Comparison of ENCODE assay signal across 9 cellular contexts in the genomic region with DNA sequence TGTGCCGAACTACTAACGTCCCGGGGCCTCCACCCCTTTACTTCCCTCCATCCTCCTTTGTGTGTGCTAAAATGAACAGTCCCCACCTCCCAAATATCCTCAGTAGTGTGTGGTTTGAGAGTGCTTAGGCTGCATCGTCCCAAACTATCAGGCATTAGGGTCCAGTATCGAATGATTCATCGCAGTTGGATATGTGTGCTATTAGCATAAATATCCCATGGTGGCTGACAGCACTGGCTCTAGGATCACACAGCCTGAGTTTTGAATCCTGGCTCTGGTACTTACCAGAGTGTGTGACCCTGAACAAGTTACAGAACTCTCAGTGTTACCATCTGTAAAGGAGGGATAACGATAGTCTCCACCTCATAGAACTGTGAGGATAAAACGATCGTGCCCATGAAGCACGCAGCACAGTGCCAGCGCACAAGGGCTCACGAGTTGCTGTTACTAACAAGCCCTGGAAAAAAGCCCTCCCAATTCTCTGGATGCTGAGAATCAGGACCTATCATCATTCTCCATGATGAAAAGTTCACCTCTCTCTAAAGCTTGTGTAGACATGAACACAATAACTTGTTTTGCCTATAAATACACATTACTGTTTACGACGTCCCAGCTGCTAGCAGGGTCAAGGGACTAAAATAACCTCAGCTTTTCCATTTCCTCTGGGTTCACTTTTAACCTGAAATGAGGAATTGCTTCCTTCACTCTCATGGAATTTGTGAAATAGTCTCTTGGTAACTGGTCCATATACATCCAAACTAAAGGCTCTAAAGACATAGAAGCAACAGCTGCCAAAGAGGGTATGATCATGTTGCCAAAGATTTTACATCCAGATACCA. TPM values are rescaled to one million over a fixed set of nuclear protein-coding genes. Genes with fewer than 3 reads are reported as not detected.
DNase-seq lines count a peak whose midpoint lies in the region; ATAC-seq and TF ChIP-seq lines count a peak whose summit lies in the region.
"Had no signal": no experiment of that assay in that cellular context is flagged by ENCODE, and none has a peak within 500 bp of the region (broad histone marks: within the 10 kb centered on the region; RNA-seq: fewer than 3 reads in every experiment).

No MANE protein-coding gene starts in this region.

- H3K9me1 ChIP-seq in IMR-90 (ENCODE audit: insufficient read depth, low read length): peaks cover 52% of the 10 kb centered on the region

- TF ChIP-seq POLR2A in IMR-90 (IDR thresholded peaks at IDR 0.05; ENCODE audit: low read depth, low read length): no peak

- H3K18ac ChIP-seq in IMR-90 (ENCODE audit: low read depth, low read length): peak overlapping the region; percentile 35
- peak overlapping the region; percentile 16 to 37 for H3K18ac ChIP-seq in mesenchymal stem cell (ENCODE audit: low read depth in 1 of 2, low read length in 2 of 2)

- peak overlapping the region; percentile 48; the same call in 1 of the 2 replicates for H3K56ac ChIP-seq in IMR-90 (ENCODE audit: extremely low read depth, insufficient read depth, low read length)

- no peak for TF ChIP-seq CTCF in IMR-90 (conservative IDR thresholded peaks at IDR 0.05; ENCODE audit: low read depth, low read length)
- no peak for TF ChIP-seq CTCF in GM10266 (IDR thresholded peaks at IDR 0.05; ENCODE audit: control insufficient read depth, insufficient read depth, low read depth, missing control alignments)

- peak overlapping the region; percentile 96 for H3K23ac ChIP-seq in IMR-90 (ENCODE audit: low read depth, low read length)
- H3K23ac ChIP-seq in mesenchymal stem cell (ENCODE audit: low read length in 2 of 2): no peak overlapping the region

- H3K79me1 ChIP-seq in IMR-90 (ENCODE audit: low read depth in 1 of 2, low read length in 2 of 2) (peaks cover 22 to 87% of the 10 kb centered on the region in 2 experiments), mesenchymal stem cell (replicated peaks; ENCODE audit: low read length, poor library complexity, severe bottlenecking) (no peaks in the 10 kb centered on the region)

- H3K9ac ChIP-seq in IMR-90 (ENCODE audit: low read depth, low read length) (peak overlapping the region; percentile 8), mesenchymal stem cell (ENCODE audit: low read length) (peak overlapping the region; percentile 82)

- peaks cover 48% of the 10 kb centered on the region for H4K20me1 ChIP-seq in IMR-90 (ENCODE audit: insufficient read depth, low read length)

- POLR2A ChIA-PET in IMR-90 (lab: Charles Lee; ENCODE audit: unreplicated experiment): no interaction called here

- H3K27me3 ChIP-seq in IMR-90 (ENCODE audit: control insufficient read depth, insufficient read depth, low read length): no peaks in the 10 kb centered on the region
- no peaks in the 10 kb centered on the region for H3K27me3 ChIP-seq in mesenchymal stem cell (ENCODE audit: control insufficient read depth in 1 of 2, insufficient read depth in 1 of 2, low read length in 2 of 2)

- H4K8ac ChIP-seq in IMR-90 (ENCODE audit: low read depth in 2 of 2, low read length in 2 of 2) (peak overlapping the region in 1 of 2 experiments; percentile 71; a peak in 3 of 4 replicates), mesenchymal stem cell (ENCODE audit: low read length) (no peak overlapping the region)

- dilution Hi-C loops in IMR-90 (cut with HindIII; ENCODE audit: low sequenced_read_pairs, unreplicated experiment): no loop called here

- H4K91ac ChIP-seq in IMR-90 (ENCODE audit: insufficient read depth, low read depth, low read length) (peak overlapping the region; percentile 50), mesenchymal stem cell (ENCODE audit: low read length) (no peak overlapping the region)

- no peak overlapping the region for H3K4me3 ChIP-seq in IMR-90 (ENCODE audit: insufficient read depth, low read depth, low read length)
- peak overlapping the region in 1 of 2 experiments; percentile 17 for H3K4me3 ChIP-seq in mesenchymal stem cell (ENCODE audit: insufficient read depth in 1 of 2, low read depth in 1 of 2, low read length in 2 of 2)

- H3K27ac ChIP-seq in IMR-90 (ENCODE audit: insufficient read depth, low read length): peak overlapping the region; percentile 80
- H3K27ac ChIP-seq in mesenchymal stem cell (ENCODE audit: low read length, poor library complexity, severe bottlenecking): peak overlapping the region; percentile 93
- peak overlapping the region; percentile 88 for H3K27ac ChIP-seq in substantia nigra (ENCODE audit: low read depth, low read length, poor library complexity, severe bottlenecking)

- H2AK5ac ChIP-seq in IMR-90 (ENCODE audit: low read depth, low read length) (peak overlapping the region; percentile 77), mesenchymal stem cell (ENCODE audit: low read length, severe bottlenecking) (peak overlapping the region; percentile 51)

- H2BK12ac ChIP-seq in mesenchymal stem cell (ENCODE audit: low read length in 2 of 2): peak overlapping the region in 1 of 2 experiments; percentile 11

- H3K4me2 ChIP-seq in IMR-90 (ENCODE audit: low read depth, low read length): peak overlapping the region; percentile 51
- H3K4me2 ChIP-seq in mesenchymal stem cell (ENCODE audit: low read length, poor library complexity, severe bottlenecking): no peak overlapping the region

- peak overlapping the region; percentile 31 for H2AK9ac ChIP-seq in IMR-90 (replicated peaks; ENCODE audit: low read depth, low read length, poor library complexity)

- H3K4me1 ChIP-seq in IMR-90 (ENCODE audit: control insufficient read depth, insufficient read depth, low read length): peaks cover 41% of the 10 kb centered on the region
- H3K4me1 ChIP-seq in mesenchymal stem cell (ENCODE audit: control insufficient read depth, insufficient read depth, low read depth, low read length): peaks cover 25% of the 10 kb centered on the region

- CTCF ChIA-PET in IMR-90 (lab: Yijun Ruan, JAX): no interaction called here

- no TSS peak for BruUV-seq in IMR-90 (replicated peaks; lab: Mats Ljungman, UMichigan)

- TF ChIP-seq RAD21 in IMR-90 (IDR thresholded peaks at IDR 0.05; ENCODE audit: low read length): no peak

- DNase-seq in IMR-90: peak; percentile 68
- DNase-seq in dermis blood vessel endothelial cell: peak; percentile 74
- DNase-seq in mesenchymal stem cell: peak; percentile 67
- peak in 3 of 49 donors; percentile 31 to 54 (median 36) for DNase-seq in substantia nigra (lab: John Stamatoyannopoulos, UW)
- no peak for DNase-seq in COR-L47 (lab: John Stamatoyannopoulos, UW)
- DNase-seq in NCI-H345 (lab: John Stamatoyannopoulos, UW): no peak
- no peak for DNase-seq in DMS 273 treated with DMSO at 0.1 percent for 48 hours (lab: John Stamatoyannopoulos, UW)
- DNase-seq in GM10266 (ENCODE audit: extremely low spot score): no peak
- DNase-seq: activated CD8-positive, alpha-beta memory T cell treated with anti-CD3 and anti-CD28 coated beads for 24 hours had no signal

- H2BK15ac ChIP-seq in IMR-90 (ENCODE audit: low read depth, low read length): peak overlapping the region; percentile 81; the same call in 2 of the 3 replicates
- no peak overlapping the region for H2BK15ac ChIP-seq in mesenchymal stem cell (ENCODE audit: low read depth, poor library complexity, severe bottlenecking)

- H3K14ac ChIP-seq in IMR-90 (replicated peaks; ENCODE audit: low read depth, low read length) (peak overlapping the region; percentile 93), mesenchymal stem cell (ENCODE audit: low read length in 2 of 2) (no peak overlapping the region)

- WGBS in IMR-90 (ENCODE audit: extremely low coverage in 2 of 2, insufficient read length in 1 of 2), 2 experiments: no CpG with 5 or more reads among the region's 14 CpGs
- WGBS in mesenchymal stem cell: 63% methylated on average over 11 of the region's 14 CpGs

- H3K9me3 ChIP-seq in IMR-90 (ENCODE audit: control insufficient read depth, insufficient read depth, low read length) (no peaks in the 10 kb centered on the region), mesenchymal stem cell (ENCODE audit: control insufficient read depth, low read length) (no peaks in the 10 kb centered on the region)

- H2AFZ ChIP-seq in IMR-90 (replicated peaks; ENCODE audit: low read length, poor library complexity) (peak overlapping the region; percentile 15), mesenchymal stem cell (ENCODE audit: low read depth, low read length) (no peak overlapping the region)

- intact Hi-C loops in IMR-90 (cut with micrococcal nuclease): no loop called here

- H2BK120ac ChIP-seq in IMR-90 (ENCODE audit: low read depth, low read length) (peak overlapping the region; percentile 89), mesenchymal stem cell (ENCODE audit: low read depth, low read length) (no peak overlapping the region)

- ATAC-seq in IMR-90 (ENCODE audit: low read depth): peak; percentile 43

- peak overlapping the region; percentile 36 for H4K5ac ChIP-seq in IMR-90 (ENCODE audit: low read depth, low read length)

- in situ Hi-C loops in IMR-90 (cut with MboI; ENCODE audit: low sequenced_read_pairs): no loop called here

- peak overlapping the region; percentile 86 for H2BK20ac ChIP-seq in IMR-90 (ENCODE audit: low read depth, low read length)

- H2BK5ac ChIP-seq in IMR-90 (ENCODE audit: low read depth, low read length, poor library complexity, severe bottlenecking) (peak overlapping the region; percentile 94), mesenchymal stem cell (ENCODE audit: low read depth, low read length, poor library complexity, severe bottlenecking) (no peak overlapping the region)

- H3K4ac ChIP-seq in IMR-90 (ENCODE audit: low read depth, low read length) (peak overlapping the region; percentile 96), mesenchymal stem cell (ENCODE audit: low read depth in 1 of 2, low read length in 2 of 2) (peak overlapping the region; percentile 42 to 46)

- peaks cover 20% of the 10 kb centered on the region for H3K36me3 ChIP-seq in IMR-90 (ENCODE audit: control insufficient read depth, insufficient read depth, low read length)
- H3K36me3 ChIP-seq in mesenchymal stem cell (ENCODE audit: control insufficient read depth in 1 of 2, insufficient read depth in 2 of 2, low read depth in 1 of 2, low read length in 2 of 2): peaks cover 9 to 23% of the 10 kb centered on the region in 2 experiments

TF ChIP-seq in IMR-90, 13 proteins besides CTCF, POLR2A, EP300 and RAD21:
- TF ChIP-seq RFX5 (IDR thresholded peaks at IDR 0.05; ENCODE audit: low read depth, low read length): no peak
- TF ChIP-seq FOS (IDR thresholded peaks at IDR 0.05; ENCODE audit: low read depth, low read length): 0 out of 2 replicates have a peak, but pooled peaks have one; percentile 16
- no peak for TF ChIP-seq MXI1 (IDR thresholded peaks at IDR 0.05; ENCODE audit: borderline replicate concordance, low read depth, low read length)

RNA-seq across cellular contexts. Expression of a gene that starts 51.0 kb away (rescaled TPM):
- 26.2 and 34.2 TPM in 2 replicates for total RNA-seq in IMR-90 (2012; rRNA removed)
- polyA plus RNA-seq in IMR-90 (2012; rRNA removed): 35.4 and 45.8 TPM in 2 replicates
- polyA plus RNA-seq in IMR-90 (2012; cell fraction: cytosol; rRNA removed): 36.0 and 50.5 TPM in 2 replicates
- 72.1 and 93.1 TPM in 2 replicates for polyA plus RNA-seq in IMR-90 (2012; cell fraction: nucleus; rRNA removed; ENCODE audit: low replicate concordance)
- 76.7 and 79.0 TPM in 2 replicates for total RNA-seq in dermis blood vessel endothelial cell
- 73.9 TPM for polyA plus RNA-seq in mesenchymal stem cell (2013, experiment 1 of 2)
- polyA plus RNA-seq in mesenchymal stem cell (2013, experiment 2 of 2): 71.8 TPM

Comparison
In these comparisons a context has a peak if more than half of its experiments do, and no peak if none do; other contexts are left out.
1. DNase-seq: peak in IMR-90 (single experiment), dermis blood vessel endothelial cell (single experiment) and mesenchymal stem cell (single experiment); none in COR-L47 (single experiment), NCI-H345 (single experiment), DMS 273 treated with DMSO at 0.1 percent for 48 hours (single experiment) and GM10266 (single experiment).
2. Peak in every context shown above with its lines, with median percentiles within 50 percentile points of each other: H3K27ac ChIP-seq.